ENCODE assay signal across 18 cellular contexts in the genomic region with DNA sequence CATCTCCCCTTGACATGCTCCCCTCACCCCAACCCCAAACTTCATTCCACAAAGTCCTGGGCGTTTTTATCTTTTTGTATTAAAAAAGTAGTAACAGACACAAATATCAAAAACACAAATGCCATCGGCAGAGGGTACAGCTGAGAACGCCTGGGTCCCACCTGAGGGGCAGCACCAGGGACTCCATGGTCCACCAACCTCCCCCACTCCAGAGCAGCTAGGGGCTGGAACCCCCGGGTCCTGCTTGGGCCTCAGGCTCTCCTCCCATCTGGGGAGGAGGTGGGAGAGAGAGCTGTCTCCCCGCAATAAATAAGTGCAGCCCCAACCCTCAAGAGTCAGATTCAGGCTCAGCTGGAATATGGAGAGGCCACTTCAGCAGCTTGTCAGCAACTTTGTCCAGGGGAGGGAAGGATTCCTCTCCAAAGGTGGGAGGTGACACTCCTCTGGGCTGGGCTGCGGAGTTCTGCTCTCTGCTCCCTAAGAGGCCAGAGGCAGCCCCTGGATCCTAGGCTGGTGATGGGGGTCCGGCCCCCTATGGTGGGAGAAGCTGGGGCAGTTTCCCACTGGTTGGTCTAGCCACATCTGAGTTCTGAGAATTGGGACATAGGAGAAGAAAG. TPM values are rescaled to one million over a fixed set of nuclear protein-coding genes. Genes with fewer than 3 reads are reported as not detected.
A peak's percentile ranks its signal among the peaks of the same experiment; 100 is the strongest.
DNase-seq lines count a peak whose midpoint lies in the region; ATAC-seq, FAIRE-seq and TF ChIP-seq lines count a peak whose summit lies in the region.
"Had no signal": no experiment of that assay in that cellular context is flagged by ENCODE, and none has a peak within 500 bp of the region (broad histone marks: within the 10 kb centered on the region; RNA-seq: fewer than 3 reads in every experiment).

No MANE protein-coding gene starts in this region.

- no peak for TF ChIP-seq CTCF in natural killer cell (IDR thresholded peaks at IDR 0.05)
- no peak for TF ChIP-seq CTCF in coronary artery (IDR thresholded peaks at IDR 0.05)
- no peak for TF ChIP-seq CTCF in osteoblast (IDR thresholded peaks at IDR 0.05; ENCODE audit: extremely low read depth, low read depth, low read length)
- TF ChIP-seq CTCF in vagina (IDR thresholded peaks at IDR 0.05) = no peak

- H3K4me1 ChIP-seq in osteoblast (ENCODE audit: insufficient read depth, low read length) = peaks cover 14% of the 10 kb centered on the region
- peaks cover 23% of the 10 kb centered on the region for H3K4me1 ChIP-seq in vagina
- H3K4me1 ChIP-seq: testis had no signal

- H3K9me3 Mint-ChIP-seq in natural killer cell = no peaks in the 10 kb centered on the region
- H3K9me3 Mint-ChIP-seq in natural killer cell treated with Interleukin-12 subunit alpha and Interleukin-12 subunit beta and Interleukin-15 and Interleukin-18, amount 100 ng/mL, for 72 hours = no peaks in the 10 kb centered on the region
- no peaks in the 10 kb centered on the region for H3K9me3 Mint-ChIP-seq in stimulated activated naive CD8-positive, alpha-beta T cell treated with anti-CD3 and anti-CD28 coated beads, Interleukin-15, amount 100 ng/mL, for 72 hours
- H3K9me3 Mint-ChIP-seq: activated B cell treated with CpG ODN at 0.5 μM for 24 hours, T-cell had no signal

- H3K36me3 Mint-ChIP-seq in natural killer cell = no peaks in the 10 kb centered on the region
- H3K36me3 Mint-ChIP-seq in natural killer cell treated with Interleukin-12 subunit alpha and Interleukin-12 subunit beta and Interleukin-15 and Interleukin-18, amount 100 ng/mL, for 72 hours = no peaks in the 10 kb centered on the region

- H3K4me1 Mint-ChIP-seq in natural killer cell = peaks cover 0 to 7% of the 10 kb centered on the region in 2 donors
- H3K4me1 Mint-ChIP-seq in natural killer cell treated with Interleukin-12 subunit alpha and Interleukin-12 subunit beta and Interleukin-15 and Interleukin-18, amount 100 ng/mL, for 72 hours (ENCODE audit: low read depth in 2 of 2) = no peaks in the 10 kb centered on the region
- H3K4me1 Mint-ChIP-seq in stimulated activated naive CD8-positive, alpha-beta T cell treated with anti-CD3 and anti-CD28 coated beads, Interleukin-15, amount 100 ng/mL, for 72 hours = peaks cover 6% of the 10 kb centered on the region
- H3K4me1 Mint-ChIP-seq: activated B cell treated with CpG ODN at 0.5 μM for 24 hours had no signal

- no peaks in the 10 kb centered on the region for H3K9me3 ChIP-seq in osteoblast (ENCODE audit: low read depth, low read length)
- H3K9me3 ChIP-seq in vagina = no peaks in the 10 kb centered on the region
- H3K9me3 ChIP-seq: body of pancreas, right lobe of liver, testis had no signal

- no peaks in the 10 kb centered on the region for H3K27me3 ChIP-seq in osteoblast (ENCODE audit: insufficient read depth, low read length)
- H3K27me3 ChIP-seq in vagina = no peaks in the 10 kb centered on the region
- H3K27me3 ChIP-seq: body of pancreas, right lobe of liver, testis had no signal

- peaks cover 7% of the 10 kb centered on the region for H4K20me1 ChIP-seq in osteoblast (ENCODE audit: insufficient read depth, low read length)

- H3K27ac ChIP-seq in coronary artery (peak overlapping the region; percentile 89 to 93), osteoblast (ENCODE audit: low read depth, low read length) (no peak overlapping the region), vagina (peak overlapping the region; percentile 94)

- no peak for FAIRE-seq in HTR-8/SVneo (lab: Jason Lieb, UNC)
- FAIRE-seq: H54 had no signal

- no peak for ATAC-seq in natural killer cell
- ATAC-seq in natural killer cell treated with Interleukin-12 subunit alpha and Interleukin-12 subunit beta and Interleukin-15 and Interleukin-18, amount 100 ng/mL, for 72 hours = no peak
- no peak for ATAC-seq in stimulated activated naive CD8-positive, alpha-beta T cell treated with anti-CD3 and anti-CD28 coated beads, Interleukin-15, amount 100 ng/mL, for 72 hours
- ATAC-seq: body of pancreas, right lobe of liver, T-cell had no signal

- H2AFZ ChIP-seq in osteoblast (ENCODE audit: low read length) = no peak overlapping the region

- no peak overlapping the region for H3K4me3 ChIP-seq in coronary artery
- H3K4me3 ChIP-seq in osteoblast (ENCODE audit: insufficient read depth, low read length) = no peak overlapping the region
- H3K4me3 ChIP-seq in vagina = no peak overlapping the region
- H3K4me3 ChIP-seq: body of pancreas, right lobe of liver had no signal

- H3K27me3 Mint-ChIP-seq in natural killer cell (ENCODE audit: low read depth in 2 of 2) = no peaks in the 10 kb centered on the region
- H3K27me3 Mint-ChIP-seq in natural killer cell treated with Interleukin-12 subunit alpha and Interleukin-12 subunit beta and Interleukin-15 and Interleukin-18, amount 100 ng/mL, for 72 hours = no peaks in the 10 kb centered on the region
- no peaks in the 10 kb centered on the region for H3K27me3 Mint-ChIP-seq in stimulated activated naive CD8-positive, alpha-beta T cell treated with anti-CD3 and anti-CD28 coated beads, Interleukin-15, amount 100 ng/mL, for 72 hours
- H3K27me3 Mint-ChIP-seq: activated B cell treated with CpG ODN at 0.5 μM for 24 hours, T-cell had no signal

- H3K27ac Mint-ChIP-seq in natural killer cell = no peak overlapping the region
- no peak overlapping the region for H3K27ac Mint-ChIP-seq in natural killer cell treated with Interleukin-12 subunit alpha and Interleukin-12 subunit beta and Interleukin-15 and Interleukin-18, amount 100 ng/mL, for 72 hours
- peak overlapping the region in 1 of 2 donors; percentile 35 for H3K27ac Mint-ChIP-seq in stimulated activated naive CD8-positive, alpha-beta T cell treated with anti-CD3 and anti-CD28 coated beads, Interleukin-15, amount 100 ng/mL, for 72 hours
- H3K27ac Mint-ChIP-seq: activated B cell treated with CpG ODN at 0.5 μM for 24 hours had no signal

- peak overlapping the region; percentile 74 for H3K4me3 Mint-ChIP-seq in natural killer cell
- no peak overlapping the region for H3K4me3 Mint-ChIP-seq in natural killer cell treated with Interleukin-12 subunit alpha and Interleukin-12 subunit beta and Interleukin-15 and Interleukin-18, amount 100 ng/mL, for 72 hours
- H3K4me3 Mint-ChIP-seq in stimulated activated naive CD8-positive, alpha-beta T cell treated with anti-CD3 and anti-CD28 coated beads, Interleukin-15, amount 100 ng/mL, for 72 hours = peak overlapping the region in 1 of 2 donors; percentile 27
- H3K4me3 Mint-ChIP-seq: activated B cell treated with CpG ODN at 0.5 μM for 24 hours, T-cell had no signal

- H3K79me2 ChIP-seq in osteoblast (ENCODE audit: insufficient read depth, low read length) = no peaks in the 10 kb centered on the region

- intact Hi-C loops in natural killer cell (cut with micrococcal nuclease) (no loop called here), vagina (cut with DNase I) (no loop called here)

- TF ChIP-seq POLR2A in vagina (IDR thresholded peaks at IDR 0.05) = no peak

- H3K4me2 ChIP-seq in osteoblast (ENCODE audit: insufficient read depth, low read length) = no peak overlapping the region

- DNase-seq in natural killer cell (peak; percentile 16), coronary artery (ENCODE audit: low spot score) (no peak), osteoblast (ENCODE audit: insufficient read length, low spot score, missing footprints) (peak; percentile 81), vagina (ENCODE audit: extremely low spot score in 2 of 2) (no peak), HTR-8/SVneo (ENCODE audit: insufficient read length, low spot score) (no peak), SIG-M5 treated with dmso at 0.1 percent for 504 hours (lab: John Stamatoyannopoulos, UW; ENCODE audit: unreplicated experiment) (no peak)
- DNase-seq in natural killer cell treated with Interleukin-12 subunit alpha and Interleukin-12 subunit beta and Interleukin-15 and Interleukin-18, amount 100 ng/mL, for 72 hours (ENCODE audit: low spot score) = no peak
- no peak for DNase-seq in stimulated activated naive CD8-positive, alpha-beta T cell treated with anti-CD3 and anti-CD28 coated beads, Interleukin-15, amount 100 ng/mL, for 72 hours
- DNase-seq: activated B cell treated with CpG ODN at 0.5 μM for 24 hours; effector memory CD4-positive, alpha-beta T cell; NCI-H1105; NCI-H82 had no signal

- peaks cover 47% of the 10 kb centered on the region for H3K36me3 ChIP-seq in osteoblast (ENCODE audit: insufficient read depth, low read length)
- peaks cover 12 to 64% of the 10 kb centered on the region in 2 donors for H3K36me3 ChIP-seq in vagina

RNA-seq across cellular contexts. Expression of gene PER1, which starts 11.7 kb away (rescaled TPM):
- total RNA-seq in natural killer cell (1,000 to 10,000 TPM in 1 of 3 donors, 100 to 1,000 TPM in 2; 636 to 1,422 (median 923) TPM), osteoblast (11.2 and 16.6 TPM in 2 replicates), vagina (215 TPM)
- 10 to 100 TPM; 16.9 to 42.7 TPM for total RNA-seq in natural killer cell treated with Interleukin-12 subunit alpha and Interleukin-12 subunit beta and Interleukin-15 and Interleukin-18, amount 100 ng/mL, for 72 hours

RNA-seq across cellular contexts. Expression of gene HES7, which starts 16.6 kb away (rescaled TPM):
- total RNA-seq in natural killer cell = under 1 TPM; 0.50 to 0.77 (median 0.61) TPM
- not detected for total RNA-seq in natural killer cell treated with Interleukin-12 subunit alpha and Interleukin-12 subunit beta and Interleukin-15 and Interleukin-18, amount 100 ng/mL, for 72 hours
- total RNA-seq in osteoblast = not detected in 2 replicates
- not detected for total RNA-seq in vagina
- total RNA-seq: body of pancreas, liver, right lobe of liver had no signal

RNA-seq across cellular contexts. Expression of gene ALOXE3, which starts 22.2 kb away (rescaled TPM):
- total RNA-seq in natural killer cell (not detected), osteoblast (not detected in 2 replicates), vagina (1.5 TPM)
- total RNA-seq in natural killer cell treated with Interleukin-12 subunit alpha and Interleukin-12 subunit beta and Interleukin-15 and Interleukin-18, amount 100 ng/mL, for 72 hours = not detected
- total RNA-seq: activated B cell treated with CpG ODN at 0.5 μM for 24 hours, body of pancreas, liver, right lobe of liver had no signal

RNA-seq across cellular contexts. Expression of gene VAMP2, which starts 22.2 kb away (rescaled TPM):
- total RNA-seq in natural killer cell = 100 to 1,000 TPM; 191 to 315 (median 234) TPM
- 10 to 100 TPM; 54.6 to 73.0 TPM for total RNA-seq in natural killer cell treated with Interleukin-12 subunit alpha and Interleukin-12 subunit beta and Interleukin-15 and Interleukin-18, amount 100 ng/mL, for 72 hours
- total RNA-seq in osteoblast = 5.3 and 5.4 TPM in 2 replicates
- 35.6 TPM for total RNA-seq in vagina

RNA-seq across cellular contexts. Expression of gene TMEM107, which starts 35.7 kb away (rescaled TPM):
- total RNA-seq in natural killer cell (100 to 1,000 TPM in 1 of 3 donors, 10 to 100 TPM in 2; 48.9 to 101 (median 96.1) TPM), osteoblast (8.3 and 8.8 TPM in 2 replicates), vagina (20.6 TPM)
- 10 to 100 TPM; 31.5 to 43.5 TPM for total RNA-seq in natural killer cell treated with Interleukin-12 subunit alpha and Interleukin-12 subunit beta and Interleukin-15 and Interleukin-18, amount 100 ng/mL, for 72 hours

Comparison
In these comparisons a context has a peak if more than half of its experiments do, and no peak if none do; other contexts are left out.
1. DNase-seq: peak in natural killer cell (single experiment) and osteoblast (single experiment); none in natural killer cell treated with Interleukin-12 subunit alpha and Interleukin-12 subunit beta and Interleukin-15 and Interleukin-18, amount 100 ng/mL, for 72 hours (single experiment), coronary artery (single experiment), vagina (0 of 2), HTR-8/SVneo (single experiment), stimulated activated naive CD8-positive, alpha-beta T cell treated with anti-CD3 and anti-CD28 coated beads, Interleukin-15, amount 100 ng/mL, for 72 hours (0 of 2) and SIG-M5 treated with dmso at 0.1 percent for 504 hours (single experiment).